ENCODE assay signal across 18 cellular contexts in the genomic region with DNA sequence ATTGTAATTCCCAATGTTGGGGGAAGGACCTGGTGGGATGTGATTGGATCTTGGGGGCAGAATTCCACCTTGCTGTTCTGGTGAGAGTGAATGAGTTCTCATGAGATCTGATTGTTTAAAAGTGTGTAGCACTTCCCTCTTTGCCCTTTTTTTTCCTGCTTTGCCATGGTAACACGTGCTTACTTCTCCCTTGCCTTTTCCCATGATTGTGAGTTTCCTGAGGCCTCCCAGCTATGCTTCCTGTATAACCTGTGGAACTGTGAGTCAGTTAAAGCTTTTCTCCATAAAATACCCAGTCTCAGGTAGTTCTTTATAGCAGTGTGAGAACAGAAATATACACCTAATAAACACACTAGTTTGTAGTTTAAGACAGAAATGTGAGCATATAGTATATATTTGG.
"Had no signal": no experiment of that assay in that cellular context is flagged by ENCODE, and none has a peak within 500 bp of the region (broad histone marks: within the 10 kb centered on the region; RNA-seq: fewer than 3 reads in every experiment).

No MANE protein-coding gene starts in this region.

- H3K36me3 Mint-ChIP-seq: immature natural killer cell; naive thymus-derived CD4-positive, alpha-beta T cell had no signal

- DNase-seq: activated CD4-positive, alpha-beta T cell treated with anti-CD3 and anti-CD28 coated beads, Interleukin-2, amount 50 U/mL, for 48 hours; activated naive CD4-positive, alpha-beta T cell treated with anti-CD3 and anti-CD28 coated beads, Interleukin-2, amount 50 U/mL, for 16 hours; esophagus squamous epithelium; foreskin fibroblast; immature natural killer cell; left cardiac atrium; naive thymus-derived CD4-positive, alpha-beta T cell; posterior cingulate gyrus; right cardiac atrium; small intestine; stimulated activated CD4-positive, alpha-beta T cell treated with anti-CD3 and anti-CD28 coated beads, Interleukin-4, amount 100 ng/mL, for 4 hours; stimulated activated CD8-positive, alpha-beta memory T cell treated with anti-CD3 and anti-CD28 coated beads, Interleukin-4, amount 100 ng/mL, for 48 hours; stimulated activated naive CD4-positive, alpha-beta T cell treated with Interleukin-2 at 50 U/mL for 16 hours; transverse colon; WERI-Rb-1 had no signal

- H3K27me3 ChIP-seq: esophagus squamous epithelium, transverse colon had no signal

- H3K27ac ChIP-seq: esophagus squamous epithelium, transverse colon, WERI-Rb-1 had no signal

- H3K4me3 ChIP-seq: esophagus squamous epithelium, lung, transverse colon had no signal

- H3K36me3 ChIP-seq: esophagus squamous epithelium, transverse colon, WERI-Rb-1 had no signal

- H3K4me3 Mint-ChIP-seq: activated T-helper 17 cell treated with anti-CD3 and anti-CD28 coated beads, Interleukin-2, amount 50 U/mL, for 72 hours; immature natural killer cell; naive thymus-derived CD4-positive, alpha-beta T cell had no signal

- FAIRE-seq: astrocyte, small intestine had no signal

- H3K4me1 Mint-ChIP-seq: activated T-helper 17 cell treated with anti-CD3 and anti-CD28 coated beads, Interleukin-2, amount 50 U/mL, for 72 hours; immature natural killer cell; naive thymus-derived CD4-positive, alpha-beta T cell had no signal

- H3K4me1 ChIP-seq: esophagus squamous epithelium, transverse colon had no signal

- H3K27ac Mint-ChIP-seq: activated T-helper 17 cell treated with anti-CD3 and anti-CD28 coated beads, Interleukin-2, amount 50 U/mL, for 72 hours; immature natural killer cell; naive thymus-derived CD4-positive, alpha-beta T cell had no signal

- H3K27me3 Mint-ChIP-seq: activated T-helper 17 cell treated with anti-CD3 and anti-CD28 coated beads, Interleukin-2, amount 50 U/mL, for 72 hours; naive thymus-derived CD4-positive, alpha-beta T cell had no signal

- H3K9me3 ChIP-seq: esophagus squamous epithelium, transverse colon had no signal

- ATAC-seq: activated T-helper 17 cell treated with anti-CD3 and anti-CD28 coated beads, Interleukin-2, amount 50 U/mL, for 72 hours; left cardiac atrium; naive thymus-derived CD4-positive, alpha-beta T cell had no signal
